Comparison of ENCODE assay signal across 1 cellular context in the genomic region with DNA sequence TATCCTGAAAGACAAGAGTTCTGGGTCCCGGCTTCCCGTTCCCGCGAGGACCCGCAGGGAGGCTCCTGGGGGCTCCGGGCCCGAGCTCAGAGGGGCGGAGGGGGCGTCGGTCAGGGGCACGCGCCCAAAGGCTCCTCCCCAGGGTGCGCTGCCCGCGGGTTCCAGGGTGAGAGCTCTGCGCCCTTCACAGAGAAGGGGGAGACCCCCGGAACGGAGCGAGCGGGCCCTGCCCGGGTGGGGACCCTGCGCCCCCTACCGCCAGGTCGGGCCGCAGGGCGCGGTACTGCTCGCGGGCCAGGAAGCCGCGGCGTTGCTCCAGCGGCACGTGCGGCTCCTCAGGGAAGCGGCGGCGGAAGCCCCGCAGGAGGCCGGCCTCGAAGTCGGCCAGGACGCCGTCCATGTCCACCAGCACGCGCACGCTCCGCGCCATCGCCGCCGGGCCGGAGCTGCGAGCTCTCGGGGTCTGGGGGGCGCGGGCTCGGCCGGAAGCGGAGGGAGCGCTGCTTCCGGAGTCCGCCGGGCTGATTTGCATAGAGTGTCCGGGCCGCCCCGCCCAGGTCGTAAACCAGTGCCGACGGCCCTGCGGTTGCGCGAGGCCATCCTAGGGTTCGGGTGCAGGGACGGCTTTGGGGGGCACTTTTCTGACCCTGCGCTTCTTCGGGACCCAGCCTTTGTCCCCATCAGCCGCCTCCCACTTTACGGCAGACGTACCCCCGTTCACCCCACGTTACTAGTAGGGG.
TF ChIP-seq lines count a peak whose summit lies in the region.

A gene (minus strand): TSS at position 465 of the 740 bp plus-strand sequence. CDS start 35 bp downstream, at position 430.

TF ChIP-seq in HepG2, 621 proteins besides CTCF, POLR2A, EP300 and RAD21 (continued from another document and continues in another):
- TF ChIP-seq, protein P1, sequence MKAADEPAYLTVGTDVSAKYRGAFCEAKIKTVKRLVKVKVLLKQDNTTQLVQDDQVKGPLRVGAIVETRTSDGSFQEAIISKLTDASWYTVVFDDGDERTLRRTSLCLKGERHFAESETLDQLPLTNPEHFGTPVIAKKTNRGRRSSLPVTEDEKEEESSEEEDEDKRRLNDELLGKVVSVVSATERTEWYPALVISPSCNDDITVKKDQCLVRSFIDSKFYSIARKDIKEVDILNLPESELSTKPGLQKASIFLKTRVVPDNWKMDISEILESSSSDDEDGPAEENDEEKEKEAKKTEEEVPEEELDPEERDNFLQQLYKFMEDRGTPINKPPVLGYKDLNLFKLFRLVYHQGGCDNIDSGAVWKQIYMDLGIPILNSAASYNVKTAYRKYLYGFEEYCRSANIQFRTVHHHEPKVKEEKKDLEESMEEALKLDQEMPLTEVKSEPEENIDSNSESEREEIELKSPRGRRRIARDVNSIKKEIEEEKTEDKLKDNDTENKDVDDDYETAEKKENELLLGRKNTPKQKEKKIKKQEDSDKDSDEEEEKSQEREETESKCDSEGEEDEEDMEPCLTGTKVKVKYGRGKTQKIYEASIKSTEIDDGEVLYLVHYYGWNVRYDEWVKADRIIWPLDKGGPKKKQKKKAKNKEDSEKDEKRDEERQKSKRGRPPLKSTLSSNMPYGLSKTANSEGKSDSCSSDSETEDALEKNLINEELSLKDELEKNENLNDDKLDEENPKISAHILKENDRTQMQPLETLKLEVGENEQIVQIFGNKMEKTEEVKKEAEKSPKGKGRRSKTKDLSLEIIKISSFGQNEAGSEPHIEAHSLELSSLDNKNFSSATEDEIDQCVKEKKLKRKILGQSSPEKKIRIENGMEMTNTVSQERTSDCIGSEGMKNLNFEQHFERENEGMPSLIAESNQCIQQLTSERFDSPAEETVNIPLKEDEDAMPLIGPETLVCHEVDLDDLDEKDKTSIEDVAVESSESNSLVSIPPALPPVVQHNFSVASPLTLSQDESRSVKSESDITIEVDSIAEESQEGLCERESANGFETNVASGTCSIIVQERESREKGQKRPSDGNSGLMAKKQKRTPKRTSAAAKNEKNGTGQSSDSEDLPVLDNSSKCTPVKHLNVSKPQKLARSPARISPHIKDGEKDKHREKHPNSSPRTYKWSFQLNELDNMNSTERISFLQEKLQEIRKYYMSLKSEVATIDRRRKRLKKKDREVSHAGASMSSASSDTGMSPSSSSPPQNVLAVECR (CRISPR knock-in tag; IDR thresholded peaks at IDR 0.05; ENCODE audit: borderline replicate concordance), result peak; percentile 95
- TF ChIP-seq THAP11 (CRISPR knock-in tag; IDR thresholded peaks at IDR 0.05) (peak; percentile 84), DR1 (CRISPR knock-in tag; IDR thresholded peaks at IDR 0.05) (no peak; the same call in 1 of the 2 replicates), HMG20A (CRISPR knock-in tag; IDR thresholded peaks at IDR 0.05; ENCODE audit: borderline replicate concordance) (no peak), ZNF501 (CRISPR knock-in tag; IDR thresholded peaks at IDR 0.05) (no peak), ZNF124 (CRISPR knock-in tag; IDR thresholded peaks at IDR 0.05) (no peak; the same call in 1 of the 2 replicates), ZNF350 (CRISPR knock-in tag; IDR thresholded peaks at IDR 0.05; ENCODE audit: borderline replicate concordance, low read depth) (no peak), ZNF383 (CRISPR knock-in tag; IDR thresholded peaks at IDR 0.05; ENCODE audit: borderline replicate concordance) (0 out of 2 replicates have a peak, but pooled peaks have one; percentile 50), TEAD3 (CRISPR knock-in tag; optimal IDR thresholded peaks at IDR 0.05; ENCODE audit: borderline replicate concordance) (peak; percentile 45), ZIK1 (CRISPR knock-in tag; IDR thresholded peaks at IDR 0.05; ENCODE audit: borderline replicate concordance, low read depth) (peak; percentile 97; the same call in 1 of the 2 replicates), CHD2 (IDR thresholded peaks at IDR 0.05; ENCODE audit: low read depth, low read length) (peak; percentile 75; the same call in 1 of the 2 replicates), ZNF431 (CRISPR knock-in tag; IDR thresholded peaks at IDR 0.05; ENCODE audit: borderline replicate concordance, low read depth) (peak; percentile 54; the same call in 1 of the 2 replicates), ZNF713 (CRISPR knock-in tag; IDR thresholded peaks at IDR 0.05) (no peak), SMYD3 (CRISPR knock-in tag; IDR thresholded peaks at IDR 0.05) (no peak; the same call in 1 of the 2 replicates), ZNF737 (CRISPR knock-in tag; IDR thresholded peaks at IDR 0.05; ENCODE audit: borderline replicate concordance) (no peak)
- TF ChIP-seq, protein P2, sequence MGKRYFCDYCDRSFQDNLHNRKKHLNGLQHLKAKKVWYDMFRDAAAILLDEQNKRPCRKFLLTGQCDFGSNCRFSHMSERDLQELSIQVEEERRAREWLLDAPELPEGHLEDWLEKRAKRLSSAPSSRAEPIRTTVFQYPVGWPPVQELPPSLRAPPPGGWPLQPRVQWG (CRISPR knock-in tag; IDR thresholded peaks at IDR 0.05; ENCODE audit: borderline replicate concordance, low read depth), result no peak
- TF ChIP-seq, protein P3, sequence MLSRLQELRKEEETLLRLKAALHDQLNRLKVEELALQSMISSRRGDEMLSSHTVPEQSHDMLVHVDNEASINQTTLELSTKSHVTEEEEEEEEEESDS (CRISPR knock-in tag; IDR thresholded peaks at IDR 0.05; ENCODE audit: borderline replicate concordance), result peak; percentile 91
- TF ChIP-seq, protein P4, sequence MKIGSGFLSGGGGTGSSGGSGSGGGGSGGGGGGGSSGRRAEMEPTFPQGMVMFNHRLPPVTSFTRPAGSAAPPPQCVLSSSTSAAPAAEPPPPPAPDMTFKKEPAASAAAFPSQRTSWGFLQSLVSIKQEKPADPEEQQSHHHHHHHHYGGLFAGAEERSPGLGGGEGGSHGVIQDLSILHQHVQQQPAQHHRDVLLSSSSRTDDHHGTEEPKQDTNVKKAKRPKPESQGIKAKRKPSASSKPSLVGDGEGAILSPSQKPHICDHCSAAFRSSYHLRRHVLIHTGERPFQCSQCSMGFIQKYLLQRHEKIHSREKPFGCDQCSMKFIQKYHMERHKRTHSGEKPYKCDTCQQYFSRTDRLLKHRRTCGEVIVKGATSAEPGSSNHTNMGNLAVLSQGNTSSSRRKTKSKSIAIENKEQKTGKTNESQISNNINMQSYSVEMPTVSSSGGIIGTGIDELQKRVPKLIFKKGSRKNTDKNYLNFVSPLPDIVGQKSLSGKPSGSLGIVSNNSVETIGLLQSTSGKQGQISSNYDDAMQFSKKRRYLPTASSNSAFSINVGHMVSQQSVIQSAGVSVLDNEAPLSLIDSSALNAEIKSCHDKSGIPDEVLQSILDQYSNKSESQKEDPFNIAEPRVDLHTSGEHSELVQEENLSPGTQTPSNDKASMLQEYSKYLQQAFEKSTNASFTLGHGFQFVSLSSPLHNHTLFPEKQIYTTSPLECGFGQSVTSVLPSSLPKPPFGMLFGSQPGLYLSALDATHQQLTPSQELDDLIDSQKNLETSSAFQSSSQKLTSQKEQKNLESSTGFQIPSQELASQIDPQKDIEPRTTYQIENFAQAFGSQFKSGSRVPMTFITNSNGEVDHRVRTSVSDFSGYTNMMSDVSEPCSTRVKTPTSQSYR (CRISPR knock-in tag; IDR thresholded peaks at IDR 0.05; ENCODE audit: borderline replicate concordance), result no peak
- TF ChIP-seq, protein P5, sequence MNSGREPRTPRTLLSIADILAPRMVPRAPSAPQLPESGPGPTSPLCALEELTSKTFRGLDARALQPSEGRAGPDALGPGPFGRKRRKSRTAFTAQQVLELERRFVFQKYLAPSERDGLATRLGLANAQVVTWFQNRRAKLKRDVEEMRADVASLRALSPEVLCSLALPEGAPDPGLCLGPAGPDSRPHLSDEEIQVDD (CRISPR knock-in tag; IDR thresholded peaks at IDR 0.05; ENCODE audit: borderline replicate concordance), result peak; percentile 84
- TF ChIP-seq, protein P6, sequence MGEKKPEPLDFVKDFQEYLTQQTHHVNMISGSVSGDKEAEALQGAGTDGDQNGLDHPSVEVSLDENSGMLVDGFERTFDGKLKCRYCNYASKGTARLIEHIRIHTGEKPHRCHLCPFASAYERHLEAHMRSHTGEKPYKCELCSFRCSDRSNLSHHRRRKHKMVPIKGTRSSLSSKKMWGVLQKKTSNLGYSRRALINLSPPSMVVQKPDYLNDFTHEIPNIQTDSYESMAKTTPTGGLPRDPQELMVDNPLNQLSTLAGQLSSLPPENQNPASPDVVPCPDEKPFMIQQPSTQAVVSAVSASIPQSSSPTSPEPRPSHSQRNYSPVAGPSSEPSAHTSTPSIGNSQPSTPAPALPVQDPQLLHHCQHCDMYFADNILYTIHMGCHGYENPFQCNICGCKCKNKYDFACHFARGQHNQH (CRISPR knock-in tag; IDR thresholded peaks at IDR 0.05), result peak; percentile 61; the same call in 1 of the 2 replicates
- TF ChIP-seq, protein P7, sequence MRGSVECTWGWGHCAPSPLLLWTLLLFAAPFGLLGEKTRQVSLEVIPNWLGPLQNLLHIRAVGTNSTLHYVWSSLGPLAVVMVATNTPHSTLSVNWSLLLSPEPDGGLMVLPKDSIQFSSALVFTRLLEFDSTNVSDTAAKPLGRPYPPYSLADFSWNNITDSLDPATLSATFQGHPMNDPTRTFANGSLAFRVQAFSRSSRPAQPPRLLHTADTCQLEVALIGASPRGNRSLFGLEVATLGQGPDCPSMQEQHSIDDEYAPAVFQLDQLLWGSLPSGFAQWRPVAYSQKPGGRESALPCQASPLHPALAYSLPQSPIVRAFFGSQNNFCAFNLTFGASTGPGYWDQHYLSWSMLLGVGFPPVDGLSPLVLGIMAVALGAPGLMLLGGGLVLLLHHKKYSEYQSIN (CRISPR knock-in tag; IDR thresholded peaks at IDR 0.05; ENCODE audit: borderline replicate concordance), result no peak
- TF ChIP-seq, protein P8, sequence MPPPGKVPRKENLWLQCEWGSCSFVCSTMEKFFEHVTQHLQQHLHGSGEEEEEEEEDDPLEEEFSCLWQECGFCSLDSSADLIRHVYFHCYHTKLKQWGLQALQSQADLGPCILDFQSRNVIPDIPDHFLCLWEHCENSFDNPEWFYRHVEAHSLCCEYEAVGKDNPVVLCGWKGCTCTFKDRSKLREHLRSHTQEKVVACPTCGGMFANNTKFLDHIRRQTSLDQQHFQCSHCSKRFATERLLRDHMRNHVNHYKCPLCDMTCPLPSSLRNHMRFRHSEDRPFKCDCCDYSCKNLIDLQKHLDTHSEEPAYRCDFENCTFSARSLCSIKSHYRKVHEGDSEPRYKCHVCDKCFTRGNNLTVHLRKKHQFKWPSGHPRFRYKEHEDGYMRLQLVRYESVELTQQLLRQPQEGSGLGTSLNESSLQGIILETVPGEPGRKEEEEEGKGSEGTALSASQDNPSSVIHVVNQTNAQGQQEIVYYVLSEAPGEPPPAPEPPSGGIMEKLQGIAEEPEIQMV (CRISPR knock-in tag; IDR thresholded peaks at IDR 0.05; ENCODE audit: low read depth), result peak; percentile 84
- TF ChIP-seq, protein P9, sequence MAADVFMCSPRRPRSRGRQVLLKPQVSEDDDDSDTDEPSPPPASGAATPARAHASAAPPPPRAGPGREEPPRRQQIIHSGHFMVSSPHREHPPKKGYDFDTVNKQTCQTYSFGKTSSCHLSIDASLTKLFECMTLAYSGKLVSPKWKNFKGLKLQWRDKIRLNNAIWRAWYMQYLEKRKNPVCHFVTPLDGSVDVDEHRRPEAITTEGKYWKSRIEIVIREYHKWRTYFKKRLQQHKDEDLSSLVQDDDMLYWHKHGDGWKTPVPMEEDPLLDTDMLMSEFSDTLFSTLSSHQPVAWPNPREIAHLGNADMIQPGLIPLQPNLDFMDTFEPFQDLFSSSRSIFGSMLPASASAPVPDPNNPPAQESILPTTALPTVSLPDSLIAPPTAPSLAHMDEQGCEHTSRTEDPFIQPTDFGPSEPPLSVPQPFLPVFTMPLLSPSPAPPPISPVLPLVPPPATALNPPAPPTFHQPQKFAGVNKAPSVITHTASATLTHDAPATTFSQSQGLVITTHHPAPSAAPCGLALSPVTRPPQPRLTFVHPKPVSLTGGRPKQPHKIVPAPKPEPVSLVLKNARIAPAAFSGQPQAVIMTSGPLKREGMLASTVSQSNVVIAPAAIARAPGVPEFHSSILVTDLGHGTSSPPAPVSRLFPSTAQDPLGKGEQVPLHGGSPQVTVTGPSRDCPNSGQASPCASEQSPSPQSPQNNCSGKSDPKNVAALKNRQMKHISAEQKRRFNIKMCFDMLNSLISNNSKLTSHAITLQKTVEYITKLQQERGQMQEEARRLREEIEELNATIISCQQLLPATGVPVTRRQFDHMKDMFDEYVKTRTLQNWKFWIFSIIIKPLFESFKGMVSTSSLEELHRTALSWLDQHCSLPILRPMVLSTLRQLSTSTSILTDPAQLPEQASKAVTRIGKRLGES (CRISPR knock-in tag; IDR thresholded peaks at IDR 0.05; ENCODE audit: borderline replicate concordance), result no peak
- TF ChIP-seq, protein P10, sequence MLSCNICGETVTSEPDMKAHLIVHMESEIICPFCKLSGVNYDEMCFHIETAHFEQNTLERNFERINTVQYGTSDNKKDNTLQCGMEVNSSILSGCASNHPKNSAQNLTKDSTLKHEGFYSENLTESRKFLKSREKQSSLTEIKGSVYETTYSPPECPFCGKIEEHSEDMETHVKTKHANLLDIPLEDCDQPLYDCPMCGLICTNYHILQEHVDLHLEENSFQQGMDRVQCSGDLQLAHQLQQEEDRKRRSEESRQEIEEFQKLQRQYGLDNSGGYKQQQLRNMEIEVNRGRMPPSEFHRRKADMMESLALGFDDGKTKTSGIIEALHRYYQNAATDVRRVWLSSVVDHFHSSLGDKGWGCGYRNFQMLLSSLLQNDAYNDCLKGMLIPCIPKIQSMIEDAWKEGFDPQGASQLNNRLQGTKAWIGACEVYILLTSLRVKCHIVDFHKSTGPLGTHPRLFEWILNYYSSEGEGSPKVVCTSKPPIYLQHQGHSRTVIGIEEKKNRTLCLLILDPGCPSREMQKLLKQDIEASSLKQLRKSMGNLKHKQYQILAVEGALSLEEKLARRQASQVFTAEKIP (CRISPR knock-in tag; IDR thresholded peaks at IDR 0.05; ENCODE audit: borderline replicate concordance), result 0 out of 2 replicates have a peak, but pooled peaks have one; percentile 87
- TF ChIP-seq, protein P11, sequence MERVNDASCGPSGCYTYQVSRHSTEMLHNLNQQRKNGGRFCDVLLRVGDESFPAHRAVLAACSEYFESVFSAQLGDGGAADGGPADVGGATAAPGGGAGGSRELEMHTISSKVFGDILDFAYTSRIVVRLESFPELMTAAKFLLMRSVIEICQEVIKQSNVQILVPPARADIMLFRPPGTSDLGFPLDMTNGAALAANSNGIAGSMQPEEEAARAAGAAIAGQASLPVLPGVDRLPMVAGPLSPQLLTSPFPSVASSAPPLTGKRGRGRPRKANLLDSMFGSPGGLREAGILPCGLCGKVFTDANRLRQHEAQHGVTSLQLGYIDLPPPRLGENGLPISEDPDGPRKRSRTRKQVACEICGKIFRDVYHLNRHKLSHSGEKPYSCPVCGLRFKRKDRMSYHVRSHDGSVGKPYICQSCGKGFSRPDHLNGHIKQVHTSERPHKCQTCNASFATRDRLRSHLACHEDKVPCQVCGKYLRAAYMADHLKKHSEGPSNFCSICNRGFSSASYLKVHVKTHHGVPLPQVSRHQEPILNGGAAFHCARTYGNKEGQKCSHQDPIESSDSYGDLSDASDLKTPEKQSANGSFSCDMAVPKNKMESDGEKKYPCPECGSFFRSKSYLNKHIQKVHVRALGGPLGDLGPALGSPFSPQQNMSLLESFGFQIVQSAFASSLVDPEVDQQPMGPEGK (CRISPR knock-in tag; IDR thresholded peaks at IDR 0.05), result peak; percentile 71
- TF ChIP-seq, protein P12, sequence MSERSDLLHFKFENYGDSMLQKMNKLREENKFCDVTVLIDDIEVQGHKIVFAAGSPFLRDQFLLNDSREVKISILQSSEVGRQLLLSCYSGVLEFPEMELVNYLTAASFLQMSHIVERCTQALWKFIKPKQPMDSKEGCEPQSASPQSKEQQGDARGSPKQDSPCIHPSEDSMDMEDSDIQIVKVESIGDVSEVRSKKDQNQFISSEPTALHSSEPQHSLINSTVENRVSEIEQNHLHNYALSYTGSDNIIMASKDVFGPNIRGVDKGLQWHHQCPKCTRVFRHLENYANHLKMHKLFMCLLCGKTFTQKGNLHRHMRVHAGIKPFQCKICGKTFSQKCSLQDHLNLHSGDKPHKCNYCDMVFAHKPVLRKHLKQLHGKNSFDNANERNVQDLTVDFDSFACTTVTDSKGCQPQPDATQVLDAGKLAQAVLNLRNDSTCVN (CRISPR knock-in tag; IDR thresholded peaks at IDR 0.05; ENCODE audit: borderline replicate concordance), result peak; percentile 20; the same call in 1 of the 2 replicates
- TF ChIP-seq, protein P13, sequence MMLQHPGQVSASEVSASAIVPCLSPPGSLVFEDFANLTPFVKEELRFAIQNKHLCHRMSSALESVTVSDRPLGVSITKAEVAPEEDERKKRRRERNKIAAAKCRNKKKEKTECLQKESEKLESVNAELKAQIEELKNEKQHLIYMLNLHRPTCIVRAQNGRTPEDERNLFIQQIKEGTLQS (CRISPR knock-in tag; IDR thresholded peaks at IDR 0.05), result peak; percentile 76
